ENCODE assay signal across 35 cellular contexts in the genomic region with DNA sequence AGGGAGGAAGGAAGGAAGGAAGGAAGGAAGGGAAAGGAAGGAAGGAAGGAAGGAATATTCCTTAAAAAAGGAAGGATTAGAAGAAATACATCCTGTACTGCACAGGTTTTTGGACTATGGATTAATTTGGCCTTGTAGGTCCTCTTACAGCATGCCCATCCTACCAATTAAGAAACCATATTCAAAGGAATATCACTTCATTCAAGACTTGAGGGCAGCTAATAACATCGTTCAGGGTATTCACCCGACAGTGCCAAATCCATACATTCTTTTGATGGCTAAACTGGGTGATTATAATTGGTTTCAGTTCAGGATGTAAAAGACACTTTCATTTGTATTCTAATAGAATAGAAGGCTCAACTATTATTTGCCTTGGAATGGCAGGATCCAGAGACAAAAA.
A peak's percentile ranks its signal among the peaks of the same experiment; 100 is the strongest.
DNase-seq lines count a peak whose midpoint lies in the region; ATAC-seq, FAIRE-seq and TF ChIP-seq lines count a peak whose summit lies in the region.
"Had no signal": no experiment of that assay in that cellular context is flagged by ENCODE, and none has a peak within 500 bp of the region (broad histone marks: within the 10 kb centered on the region; RNA-seq: fewer than 3 reads in every experiment).

No MANE protein-coding gene starts in this region.

- H2AFZ ChIP-seq in HepG2 (ENCODE audit: low read length) = no peak overlapping the region

- TF ChIP-seq EP300 in HepG2 (IDR thresholded peaks at IDR 0.05; ENCODE audit: low read depth in 2 of 2, low read length in 2 of 2) (no peak), HepG2 (CRISPR knock-in tag; IDR thresholded peaks at IDR 0.05; ENCODE audit: borderline replicate concordance) (no peak)

- no peak overlapping the region for H3K9ac ChIP-seq in HepG2 (ENCODE audit: insufficient read depth, low read depth, low read length)
- H3K9ac ChIP-seq in SK-N-MC (ENCODE audit: insufficient read length) = no peak overlapping the region
- H3K9ac ChIP-seq: BLaER1; BLaER1 treated with 17β-estradiol and CSF1 and Interleukin-3, amounts not matched to agents 10 nM and 100 nM had no signal

- no peak for TF ChIP-seq CTCF in HepG2 (CRISPR knock-in tag; IDR thresholded peaks at IDR 0.05)
- TF ChIP-seq CTCF in right lobe of liver (IDR thresholded peaks at IDR 0.05) = no peak
- no peak for TF ChIP-seq CTCF in A673 (conservative IDR thresholded peaks at IDR 0.05; ENCODE audit: low read depth, low read length)
- TF ChIP-seq CTCF in heart right ventricle (IDR thresholded peaks at IDR 0.05) = no peak

- no peak for ATAC-seq in HepG2
- no peak for ATAC-seq in right lobe of liver
- ATAC-seq in natural killer cell treated with Interleukin-12 subunit alpha and Interleukin-12 subunit beta and Interleukin-15 and Interleukin-18, amount 100 ng/mL, for 72 hours = no peak
- ATAC-seq in heart right ventricle = no peak
- ATAC-seq: A549; CD8-positive, alpha-beta T cell had no signal

- TF ChIP-seq POLR2A in HepG2 (IDR thresholded peaks at IDR 0.05; ENCODE audit: insufficient read depth in 1 of 2, low read depth in 2 of 2, low read length in 2 of 2) (no peak), right lobe of liver (IDR thresholded peaks at IDR 0.05) (no peak)

- H3K4me1 ChIP-seq in HepG2 (ENCODE audit: insufficient read depth, low read length) (no peaks in the 10 kb centered on the region), right lobe of liver (no peaks in the 10 kb centered on the region), A673 (ENCODE audit: insufficient read depth, low read length, poor library complexity, severe bottlenecking) (peaks cover 15% of the 10 kb centered on the region), heart right ventricle (no peaks in the 10 kb centered on the region)
- H3K4me1 ChIP-seq: A549; BE2C; BLaER1; BLaER1 treated with 17β-estradiol and CSF1 and Interleukin-3, amounts not matched to agents 10 nM and 100 nM; Caco-2 had no signal

- H3K36me3 ChIP-seq in HepG2 (replicated peaks in 1 of 2; ENCODE audit: control insufficient read depth in 1 of 2, insufficient read depth in 2 of 2, low read length in 2 of 2) (no peaks in the 10 kb centered on the region), right lobe of liver (no peaks in the 10 kb centered on the region), A673 (ENCODE audit: insufficient read depth, low read length, poor library complexity, severe bottlenecking) (no peaks in the 10 kb centered on the region), SK-N-MC (ENCODE audit: insufficient read depth, low read length) (no peaks in the 10 kb centered on the region), heart right ventricle (no peaks in the 10 kb centered on the region)
- H3K36me3 ChIP-seq: BE2C; BLaER1; BLaER1 treated with 17β-estradiol and CSF1 and Interleukin-3, amounts not matched to agents 10 nM and 100 nM had no signal

- 0% methylated on average over 2 of the region's 2 CpGs for WGBS in HepG2 (ENCODE audit: low lambda C conversion rate)
- WGBS in right lobe of liver (ENCODE audit: insufficient coverage, low coverage, low lambda C conversion rate, missing lambda C conversion rate) = 30% methylated on average over 2 of the region's 2 CpGs
- 95 to 100% methylated on average over 2 of the region's 2 CpGs for WGBS in heart right ventricle, 2 donors

- no peaks in the 10 kb centered on the region for H3K27me3 Mint-ChIP-seq in natural killer cell treated with Interleukin-12 subunit alpha and Interleukin-12 subunit beta and Interleukin-15 and Interleukin-18, amount 100 ng/mL, for 72 hours
- H3K27me3 Mint-ChIP-seq: B cell; CD4-positive, alpha-beta memory T cell; CD4-positive, alpha-beta T cell; CD4-positive, CD25-positive, alpha-beta regulatory T cell; CD8-positive, alpha-beta memory T cell had no signal

- no peak for DNase-seq in HepG2 (ENCODE audit: low spot score)
- DNase-seq in right lobe of liver = no peak
- peak; percentile 83 for DNase-seq in A673 (ENCODE audit: low spot score)
- peak; percentile 62 for DNase-seq in SK-N-MC (ENCODE audit: low read depth, low spot score)
- no peak for DNase-seq in natural killer cell treated with Interleukin-12 subunit alpha and Interleukin-12 subunit beta and Interleukin-15 and Interleukin-18, amount 100 ng/mL, for 72 hours (ENCODE audit: low spot score)
- no peak for DNase-seq in heart right ventricle
- DNase-seq: 8988T; ACHN; AML-193; BE2C; C1 segment of cervical spinal cord; Caco-2; Calu3; CD4-positive, alpha-beta memory T cell; CD4-positive, alpha-beta T cell; CD4-positive, CD25-positive, alpha-beta regulatory T cell; CD8-positive, alpha-beta memory T cell; CD8-positive, alpha-beta T cell; COR-L47; DMS 273 treated with DMSO at 0.1 percent for 48 hours; DMS153; DMS53; DMS79; DMS79 treated with DMSO at 0.1 percent for 48 hours; DND-41; EL had no signal

- no peaks in the 10 kb centered on the region for H3K79me2 ChIP-seq in HepG2 (ENCODE audit: insufficient read depth, low read length)

- in situ Hi-C loops in HepG2 (cut with HindIII; ENCODE audit: extremely low pct_ligation_motif_present, low pct_unique_long_range_greater_than_20kb) = loop anchor here (25.0 kb wide), 1 partner anchor 1063 kb away; no protein-coding TSS in a partner anchor

- no peak overlapping the region for H3K4me3 ChIP-seq in HepG2 (replicated peaks in 1 of 3; ENCODE audit: insufficient read depth in 1 of 3, low read depth in 2 of 3, low read length in 3 of 3)
- H3K4me3 ChIP-seq in right lobe of liver = no peak overlapping the region
- H3K4me3 ChIP-seq in A673 (ENCODE audit: low read depth, low read length, poor library complexity, severe bottlenecking) = no peak overlapping the region
- no peak overlapping the region for H3K4me3 ChIP-seq in SK-N-MC
- H3K4me3 ChIP-seq in heart right ventricle = no peak overlapping the region
- H3K4me3 ChIP-seq: A549; BLaER1; BLaER1 treated with 17β-estradiol and CSF1 and Interleukin-3, amounts not matched to agents 10 nM and 100 nM had no signal

- H3K36me3 Mint-ChIP-seq in natural killer cell treated with Interleukin-12 subunit alpha and Interleukin-12 subunit beta and Interleukin-15 and Interleukin-18, amount 100 ng/mL, for 72 hours = peaks cover 4% of the 10 kb centered on the region
- H3K36me3 Mint-ChIP-seq: CD14-positive monocyte; CD4-positive, alpha-beta memory T cell; CD4-positive, CD25-positive, alpha-beta regulatory T cell; CD8-positive, alpha-beta memory T cell; CD8-positive, alpha-beta T cell had no signal

- no peak overlapping the region for H3K27ac Mint-ChIP-seq in natural killer cell treated with Interleukin-12 subunit alpha and Interleukin-12 subunit beta and Interleukin-15 and Interleukin-18, amount 100 ng/mL, for 72 hours
- H3K27ac Mint-ChIP-seq: B cell; CD4-positive, alpha-beta memory T cell; CD4-positive, alpha-beta T cell; CD4-positive, CD25-positive, alpha-beta regulatory T cell; CD8-positive, alpha-beta memory T cell; CD8-positive, alpha-beta T cell had no signal

- H3K9me3 ChIP-seq in HepG2 (ENCODE audit: low read length) (no peaks in the 10 kb centered on the region), right lobe of liver (no peaks in the 10 kb centered on the region), A673 (ENCODE audit: low read depth, low read length, poor library complexity, severe bottlenecking) (no peaks in the 10 kb centered on the region), SK-N-MC (ENCODE audit: low read depth, low read length) (no peaks in the 10 kb centered on the region; the same call in 1 of the 2 replicates), heart right ventricle (no peaks in the 10 kb centered on the region)
- H3K9me3 ChIP-seq: A549; BE2C; BLaER1; BLaER1 treated with 17β-estradiol and CSF1 and Interleukin-3, amounts not matched to agents 10 nM and 100 nM; Caco-2 had no signal

- peaks cover 17% of the 10 kb centered on the region for H3K9me3 Mint-ChIP-seq in natural killer cell treated with Interleukin-12 subunit alpha and Interleukin-12 subunit beta and Interleukin-15 and Interleukin-18, amount 100 ng/mL, for 72 hours

- no peak overlapping the region for H3K4me3 Mint-ChIP-seq in natural killer cell treated with Interleukin-12 subunit alpha and Interleukin-12 subunit beta and Interleukin-15 and Interleukin-18, amount 100 ng/mL, for 72 hours
- H3K4me3 Mint-ChIP-seq: B cell; CD14-positive monocyte; CD4-positive, alpha-beta memory T cell; CD4-positive, alpha-beta T cell; CD8-positive, alpha-beta memory T cell; CD8-positive, alpha-beta T cell had no signal

- no peak for FAIRE-seq in HepG2 (lab: Jason Lieb, UNC)
- FAIRE-seq: A204.1, A549, D721Med had no signal

- H3K27ac ChIP-seq in HepG2 (ENCODE audit: extremely low read length, insufficient read depth, low read length) (no peak overlapping the region), right lobe of liver (no peak overlapping the region), A673 (ENCODE audit: low read depth, low read length, poor library complexity, severe bottlenecking) (peak overlapping the region; percentile 80), SK-N-MC (peak overlapping the region; percentile 23), heart right ventricle (no peak overlapping the region)
- H3K27ac ChIP-seq: 22Rv1; A549; BLaER1; BLaER1 treated with 17β-estradiol and CSF1 and Interleukin-3, amounts not matched to agents 10 nM and 100 nM; C4-2B had no signal

- POLR2A ChIA-PET in HepG2 (lab: Yijun Ruan, JAX) = no interaction called here
- POLR2A ChIA-PET in A673 (lab: Charles Lee; ENCODE audit: low non-redundant PET) = no interaction called here

- intact Hi-C loops in HepG2 (cut with micrococcal nuclease; ENCODE audit: unreplicated experiment) = no loop called here
- intact Hi-C loops in right lobe of liver (cut with DNase I) = no loop called here
- intact Hi-C loops in A673 (cut with micrococcal nuclease; ENCODE audit: unreplicated experiment) = no loop called here
- intact Hi-C loops in heart right ventricle (cut with DNase I) = no loop called here

- H4K20me1 ChIP-seq in HepG2 (ENCODE audit: insufficient read depth, low read length) = no peaks in the 10 kb centered on the region
- H4K20me1 ChIP-seq: BLaER1; BLaER1 treated with 17β-estradiol and CSF1 and Interleukin-3, amounts not matched to agents 10 nM and 100 nM had no signal

- no peak overlapping the region for H3K4me2 ChIP-seq in HepG2 (ENCODE audit: low read depth, low read length)
- H3K4me2 ChIP-seq: A549; BLaER1; BLaER1 treated with 17β-estradiol and CSF1 and Interleukin-3, amounts not matched to agents 10 nM and 100 nM had no signal

- H3K4me1 Mint-ChIP-seq in natural killer cell treated with Interleukin-12 subunit alpha and Interleukin-12 subunit beta and Interleukin-15 and Interleukin-18, amount 100 ng/mL, for 72 hours (ENCODE audit: low read depth in 2 of 2) = no peaks in the 10 kb centered on the region
- H3K4me1 Mint-ChIP-seq: B cell; CD14-positive monocyte; CD4-positive, alpha-beta memory T cell; CD4-positive, CD25-positive, alpha-beta regulatory T cell; CD8-positive, alpha-beta memory T cell had no signal

- CTCF ChIA-PET in HepG2 (lab: Yijun Ruan, JAX; ENCODE audit: low intra/inter-chr PET ratio, low total read pairs) = no interaction called here
- CTCF ChIA-PET in A673 (lab: Charles Lee) = no interaction called here

- no peak for TF ChIP-seq RAD21 in HepG2 (CRISPR knock-in tag; IDR thresholded peaks at IDR 0.05)

- H3K27me3 ChIP-seq in HepG2 (ENCODE audit: control insufficient read depth in 1 of 2, insufficient read depth in 2 of 2, low read length in 2 of 2) = no peaks in the 10 kb centered on the region
- H3K27me3 ChIP-seq in right lobe of liver = no peaks in the 10 kb centered on the region
- H3K27me3 ChIP-seq in A673 (replicated peaks; ENCODE audit: insufficient read depth, low read depth, low read length, poor library complexity) = no peaks in the 10 kb centered on the region
- no peaks in the 10 kb centered on the region for H3K27me3 ChIP-seq in heart right ventricle
- H3K27me3 ChIP-seq: BE2C; BLaER1; BLaER1 treated with 17β-estradiol and CSF1 and Interleukin-3, amounts not matched to agents 10 nM and 100 nM had no signal

- BruUV-seq in HepG2 (replicated peaks; lab: Mats Ljungman, UMichigan) (no TSS peak), A673 (replicated peaks; lab: Mats Ljungman, UMichigan) (no TSS peak)

Comparison
In these comparisons a context has a peak if more than half of its experiments do, and no peak if none do; other contexts are left out.
1. DNase-seq: peak in A673 (single experiment) and SK-N-MC (single experiment); none in HepG2 (single experiment), right lobe of liver (0 of 3), natural killer cell treated with Interleukin-12 subunit alpha and Interleukin-12 subunit beta and Interleukin-15 and Interleukin-18, amount 100 ng/mL, for 72 hours (single experiment) and heart right ventricle (0 of 2).
2. H3K27ac ChIP-seq: peak in A673 (single experiment) and SK-N-MC (single experiment); none in HepG2 (single experiment), right lobe of liver (0 of 3) and heart right ventricle (0 of 10).